8 cellular contexts compared by ENCODE assay signal in genomic region chr4:107718351-107718965, GRCh38. TPM values are rescaled to one million over a fixed set of nuclear protein-coding genes. Genes with fewer than 3 reads are reported as not detected.
DNase-seq lines count a peak whose midpoint lies in the region; ATAC-seq and TF ChIP-seq lines count a peak whose summit lies in the region.

No MANE protein-coding gene starts in this region.

- H3K4me1 ChIP-seq in iPS-15b (ENCODE audit: control insufficient read depth, insufficient read depth, low read length) (peaks cover 9% of the 10 kb centered on the region), colonic mucosa (peaks cover 3% of the 10 kb centered on the region)

- no peaks in the 10 kb centered on the region for H3K27me3 Mint-ChIP-seq in stimulated activated naive CD8-positive, alpha-beta T cell treated with anti-CD3 and anti-CD28 coated beads, Interleukin-15, Interleukin-2, amounts not matched to agents 100 ng/mL and 50 ng/mL, for 24 hours

- TF ChIP-seq CTCF in colonic mucosa (IDR thresholded peaks at IDR 0.05) = no peak

- H3K9ac ChIP-seq in iPS-15b (ENCODE audit: low read depth, low read length) (no peak overlapping the region), colonic mucosa (ENCODE audit: low read depth in 2 of 2, low read length in 2 of 2) (no peak overlapping the region)

- peak overlapping the region; percentile 97 for H3K4me3 Mint-ChIP-seq in stimulated activated naive CD8-positive, alpha-beta T cell treated with anti-CD3 and anti-CD28 coated beads, Interleukin-15, Interleukin-2, amounts not matched to agents 100 ng/mL and 50 ng/mL, for 24 hours

- H3K9me3 Mint-ChIP-seq in stimulated activated naive CD8-positive, alpha-beta T cell treated with anti-CD3 and anti-CD28 coated beads, Interleukin-15, Interleukin-2, amounts not matched to agents 100 ng/mL and 50 ng/mL, for 24 hours = no peaks in the 10 kb centered on the region

- H3K4me1 Mint-ChIP-seq in stimulated activated naive CD8-positive, alpha-beta T cell treated with anti-CD3 and anti-CD28 coated beads, Interleukin-15, Interleukin-2, amounts not matched to agents 100 ng/mL and 50 ng/mL, for 24 hours (ENCODE audit: low read depth) = peaks cover 32% of the 10 kb centered on the region

- DNase-seq in stimulated activated naive CD8-positive, alpha-beta T cell treated with anti-CD3 and anti-CD28 coated beads, Interleukin-15, Interleukin-2, amounts not matched to agents 100 U/mL and 50 U/mL, for 24 hours = no peak
- DNase-seq in SIG-M5 treated with dmso at 0.1 percent for 504 hours (lab: John Stamatoyannopoulos, UW; ENCODE audit: unreplicated experiment) (peak; percentile 83), middle frontal gyrus (ENCODE audit: extremely low spot score, low spot score) (no peak), HUDEP-2 (lab: John Stamatoyannopoulos, UW; ENCODE audit: unreplicated experiment in 76 of 76) (no peak), colonic mucosa (no peak)

- H3K27ac ChIP-seq in colonic mucosa = no peak overlapping the region

- H3K36me3 ChIP-seq in iPS-15b (ENCODE audit: control insufficient read depth, insufficient read depth, low read length) = peaks cover 2% of the 10 kb centered on the region
- no peaks in the 10 kb centered on the region for H3K36me3 ChIP-seq in colonic mucosa

- peak overlapping the region; percentile 26 for H3K27ac Mint-ChIP-seq in stimulated activated naive CD8-positive, alpha-beta T cell treated with anti-CD3 and anti-CD28 coated beads, Interleukin-15, Interleukin-2, amounts not matched to agents 100 ng/mL and 50 ng/mL, for 24 hours

- no peak for ATAC-seq in stimulated activated naive CD8-positive, alpha-beta T cell treated with anti-CD3 and anti-CD28 coated beads, Interleukin-15, Interleukin-2, amounts not matched to agents 100 U/mL and 50 U/mL, for 24 hours
- peak; percentile 23 for ATAC-seq in HG02970 (IDR thresholded peaks at IDR 0.05; ENCODE audit: low FRiP score, unreplicated experiment)

- H3K36me3 Mint-ChIP-seq in stimulated activated naive CD8-positive, alpha-beta T cell treated with anti-CD3 and anti-CD28 coated beads, Interleukin-15, Interleukin-2, amounts not matched to agents 100 ng/mL and 50 ng/mL, for 24 hours (ENCODE audit: low read depth) = peaks cover 14% of the 10 kb centered on the region

- H3K4me3 ChIP-seq in iPS-15b (ENCODE audit: low read depth, low read length) (peak overlapping the region; percentile 91), colonic mucosa (no peak overlapping the region)

- intact Hi-C loops in colonic mucosa (cut with DNase I) = no loop called here

- H3K27me3 ChIP-seq in iPS-15b (ENCODE audit: control insufficient read depth, insufficient read depth, low read length) (no peaks in the 10 kb centered on the region), colonic mucosa (no peaks in the 10 kb centered on the region)

- no peaks in the 10 kb centered on the region for H3K9me3 ChIP-seq in iPS-15b (ENCODE audit: control insufficient read depth, insufficient read depth, low read length)
- H3K9me3 ChIP-seq in colonic mucosa = no peaks in the 10 kb centered on the region

RNA-seq across cellular contexts. Expression of gene PAPSS1, which starts 1.6 kb away (rescaled TPM):
- total RNA-seq in colonic mucosa = 10 to 100 TPM; 21.1 to 22.5 TPM
